ENCODE assay signal across 25 cellular contexts in the genomic region with DNA sequence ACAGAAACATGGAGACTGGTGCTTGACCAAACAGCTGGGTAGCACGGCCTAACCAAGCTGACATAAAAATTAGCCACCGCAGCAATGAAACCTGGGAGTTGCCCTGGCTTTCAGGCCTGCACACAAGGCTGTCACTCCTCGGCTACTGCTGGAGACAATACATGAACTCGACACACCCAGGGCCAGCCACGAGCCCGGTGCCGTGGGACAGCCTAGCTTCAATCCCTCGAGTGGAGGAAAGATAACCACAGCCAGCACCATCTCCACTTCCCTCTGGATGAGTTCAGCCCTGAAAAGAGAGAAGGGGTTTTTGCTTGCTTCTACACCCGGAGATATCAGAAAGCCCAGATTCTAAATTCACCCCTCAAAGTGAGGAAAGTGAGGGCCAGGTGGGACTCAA.
"Had no signal": no experiment of that assay in that cellular context is flagged by ENCODE, and none has a peak within 500 bp of the region (broad histone marks: within the 10 kb centered on the region; RNA-seq: fewer than 3 reads in every experiment).

No MANE protein-coding gene starts in this region.

- H3K9me3 Mint-ChIP-seq: naive thymus-derived CD8-positive, alpha-beta T cell; nephron progenitor cell; stimulated activated effector memory CD8-positive, alpha-beta T cell treated with anti-CD3 and anti-CD28 coated beads, Interleukin-12 subunit alpha, Interleukin-12 subunit beta, amount 100 ng/mL, for 72 hours; type B pancreatic cell had no signal

- H3K4me3 Mint-ChIP-seq: naive thymus-derived CD8-positive, alpha-beta T cell; nephron progenitor cell; stimulated activated effector memory CD8-positive, alpha-beta T cell treated with anti-CD3 and anti-CD28 coated beads, Interleukin-12 subunit alpha, Interleukin-12 subunit beta, amount 100 ng/mL, for 72 hours; type B pancreatic cell had no signal

- DNase-seq: dermis blood vessel endothelial cell; effector memory CD4-positive, alpha-beta T cell; erythroblast; gastrocnemius medialis; left cardiac atrium; left lung; mammary epithelial cell; mesendoderm; midbrain; naive thymus-derived CD8-positive, alpha-beta T cell; nephron progenitor cell; nucleus accumbens; ovary; psoas muscle; right cardiac atrium; sigmoid colon; stimulated activated CD4-positive, alpha-beta T cell treated with anti-CD3 and anti-CD28 coated beads, Interleukin-2, amount 100 ng/mL, for 24 hours; stimulated activated CD4-positive, alpha-beta T cell treated with anti-CD3 and anti-CD28 coated beads, Interleukin-4, amount 100 ng/mL, for 24 hours; stimulated activated naive CD8-positive, alpha-beta T cell treated with anti-CD3 and anti-CD28 coated beads, Interleukin-15, Interleukin-2, amounts not matched to agents 100 U/mL and 50 U/mL, for 24 hours; substantia nigra; testis; tibial artery had no signal

- H3K4me1 ChIP-seq: left lung, psoas muscle, sigmoid colon, testis, tibial artery had no signal

- H3K27ac Mint-ChIP-seq: naive thymus-derived CD8-positive, alpha-beta T cell; nephron progenitor cell; stimulated activated effector memory CD8-positive, alpha-beta T cell treated with anti-CD3 and anti-CD28 coated beads, Interleukin-12 subunit alpha, Interleukin-12 subunit beta, amount 100 ng/mL, for 72 hours; type B pancreatic cell had no signal

- H3K4me3 ChIP-seq: coronary artery, gastrocnemius medialis, left lung, ovary, psoas muscle, sigmoid colon, testis, tibial artery had no signal

- H3K27ac ChIP-seq: coronary artery, gastrocnemius medialis, left lung, ovary, psoas muscle, sigmoid colon, testis, tibial artery had no signal

- H3K9me3 ChIP-seq: gastrocnemius medialis, left lung, ovary, psoas muscle, sigmoid colon, testis, tibial artery had no signal

- H3K27me3 Mint-ChIP-seq: naive thymus-derived CD8-positive, alpha-beta T cell had no signal

- H3K36me3 ChIP-seq: gastrocnemius medialis, left lung, ovary, sigmoid colon, tibial artery had no signal

- H3K36me3 Mint-ChIP-seq: naive thymus-derived CD8-positive, alpha-beta T cell; stimulated activated effector memory CD8-positive, alpha-beta T cell treated with anti-CD3 and anti-CD28 coated beads, Interleukin-12 subunit alpha, Interleukin-12 subunit beta, amount 100 ng/mL, for 72 hours; type B pancreatic cell had no signal

- H3K27me3 ChIP-seq: gastrocnemius medialis, ovary, sigmoid colon, testis, tibial artery had no signal

- ATAC-seq: gastrocnemius medialis; left cardiac atrium; left lung; naive thymus-derived CD8-positive, alpha-beta T cell; psoas muscle; right cardiac atrium; stimulated activated effector memory CD8-positive, alpha-beta T cell treated with anti-CD3 and anti-CD28 coated beads, Interleukin-12 subunit alpha, Interleukin-12 subunit beta, amount 100 ng/mL, for 72 hours; stimulated activated naive CD8-positive, alpha-beta T cell treated with anti-CD3 and anti-CD28 coated beads, Interleukin-15, Interleukin-2, amounts not matched to agents 100 U/mL and 50 U/mL, for 24 hours had no signal
